In genomic region chr6:99613398-99613704, GRCh38 we compare ENCODE assay signal across 1 cellular context.
TF ChIP-seq lines count a peak whose summit lies in the region.

No MANE protein-coding gene starts in this region.

TF ChIP-seq in GM23338, 12 proteins besides CTCF, POLR2A, EP300 and RAD21 (continued from another document):
- no peak for TF ChIP-seq REST (IDR thresholded peaks at IDR 0.05; ENCODE audit: unreplicated experiment)
- no peak for TF ChIP-seq POLR2AphosphoS5 (IDR thresholded peaks at IDR 0.05; ENCODE audit: low read depth)
- TF ChIP-seq ZNF114 (CRISPR knock-in tag; IDR thresholded peaks at IDR 0.05) = no peak
- no peak for TF ChIP-seq ZNF462 (CRISPR knock-in tag; IDR thresholded peaks at IDR 0.05)
- TF ChIP-seq JUNB (IDR thresholded peaks at IDR 0.05; ENCODE audit: unreplicated experiment) = no peak
- no peak for TF ChIP-seq ZNF331 (CRISPR knock-in tag; IDR thresholded peaks at IDR 0.05; ENCODE audit: low read depth)
- TF ChIP-seq ETS1 (IDR thresholded peaks at IDR 0.05) = no peak
- no peak for TF ChIP-seq NANOG (IDR thresholded peaks at IDR 0.05; ENCODE audit: borderline replicate concordance)
- no peak for TF ChIP-seq EZH2 (IDR thresholded peaks at IDR 0.05; ENCODE audit: low read depth, unreplicated experiment)
